In genomic region chr10:69406302-69406811, GRCh38 we compare ENCODE assay signal across 11 cellular contexts. TPM values are rescaled to one million over a fixed set of nuclear protein-coding genes. Genes with fewer than 3 reads are reported as not detected.
DNase-seq lines count a peak whose midpoint lies in the region; ATAC-seq, FAIRE-seq and TF ChIP-seq lines count a peak whose summit lies in the region.
"Had no signal": no experiment of that assay in that cellular context is flagged by ENCODE, and none has a peak within 500 bp of the region (broad histone marks: within the 10 kb centered on the region; RNA-seq: fewer than 3 reads in every experiment).

No MANE protein-coding gene starts in this region.

- peak; percentile 10; the same call in 1 of the 3 replicates for ATAC-seq in HepG2
- no peak for ATAC-seq in HG03039 (IDR thresholded peaks at IDR 0.05; ENCODE audit: unreplicated experiment)
- no peak for ATAC-seq in HG03175 (IDR thresholded peaks at IDR 0.05; ENCODE audit: unreplicated experiment)
- no peak for ATAC-seq in HG02852 (IDR thresholded peaks at IDR 0.05; ENCODE audit: unreplicated experiment)

- H3K4me1 ChIP-seq in colonic mucosa: no peaks in the 10 kb centered on the region
- H3K4me1 ChIP-seq in HepG2 (ENCODE audit: insufficient read depth, low read length): peaks cover 13% of the 10 kb centered on the region
- H3K4me1 ChIP-seq in thyroid gland: peaks cover 27 to 32% of the 10 kb centered on the region in 2 donors

- H3K36me3 Mint-ChIP-seq in activated CD4-positive, alpha-beta T cell treated with anti-CD3 and anti-CD28 coated beads, Interleukin-2, amount 10 ng/mL, durations not matched to agents 24 days and 14 days (ENCODE audit: low read depth): peaks cover 18% of the 10 kb centered on the region

- no peaks in the 10 kb centered on the region for H3K79me2 ChIP-seq in HepG2 (ENCODE audit: insufficient read depth, low read length)

- TF ChIP-seq CTCF in colonic mucosa (IDR thresholded peaks at IDR 0.05) (no peak), HepG2 (CRISPR knock-in tag; IDR thresholded peaks at IDR 0.05) (no peak), thyroid gland (IDR thresholded peaks at IDR 0.05) (no peak)

- TF ChIP-seq EP300 in HepG2 (IDR thresholded peaks at IDR 0.05; ENCODE audit: low read depth in 2 of 2, low read length in 2 of 2) (no peak), HepG2 (CRISPR knock-in tag; IDR thresholded peaks at IDR 0.05; ENCODE audit: borderline replicate concordance) (no peak)

- H3K27ac Mint-ChIP-seq in activated CD4-positive, alpha-beta T cell treated with anti-CD3 and anti-CD28 coated beads, Interleukin-2, amount 10 ng/mL, durations not matched to agents 24 days and 14 days: peak overlapping the region; percentile 20

- H3K27me3 ChIP-seq in colonic mucosa (no peaks in the 10 kb centered on the region), HepG2 (ENCODE audit: control insufficient read depth in 1 of 2, insufficient read depth in 2 of 2, low read length in 2 of 2) (peaks cover 0 to 10% of the 10 kb centered on the region in 2 experiments; a peak in 1 of 5 replicates), thyroid gland (no peaks in the 10 kb centered on the region)

- CTCF ChIA-PET in HepG2 (lab: Yijun Ruan, JAX; ENCODE audit: low intra/inter-chr PET ratio, low total read pairs): interaction anchor here (3.7 kb wide), 1 partner anchor 101 kb away, joined by 56 read pairs; no protein-coding TSS in a partner anchor

- no peaks in the 10 kb centered on the region for H3K9me3 Mint-ChIP-seq in activated CD4-positive, alpha-beta T cell treated with anti-CD3 and anti-CD28 coated beads, Interleukin-2, amount 10 ng/mL, durations not matched to agents 24 days and 14 days

- FAIRE-seq in HepG2 (lab: Jason Lieb, UNC): no peak

- H3K4me1 Mint-ChIP-seq in activated CD4-positive, alpha-beta T cell treated with anti-CD3 and anti-CD28 coated beads, Interleukin-2, amount 10 ng/mL, durations not matched to agents 24 days and 14 days: peaks cover 18% of the 10 kb centered on the region

- POLR2A ChIA-PET in HepG2 (lab: Yijun Ruan, JAX): no interaction called here

- no peaks in the 10 kb centered on the region for H3K36me3 ChIP-seq in colonic mucosa
- no peaks in the 10 kb centered on the region for H3K36me3 ChIP-seq in HepG2 (replicated peaks in 1 of 2; ENCODE audit: control insufficient read depth in 1 of 2, insufficient read depth in 2 of 2, low read length in 2 of 2)
- peaks cover 8 to 15% of the 10 kb centered on the region in 2 donors for H3K36me3 ChIP-seq in thyroid gland

- no TSS peak for BruUV-seq in HepG2 (replicated peaks; lab: Mats Ljungman, UMichigan)

- H2AFZ ChIP-seq in HepG2 (ENCODE audit: low read length): no peak overlapping the region
- H2AFZ ChIP-seq: PC-9 had no signal

- intact Hi-C loops in activated CD4-positive, alpha-beta T cell treated with anti-CD3 and anti-CD28 coated beads, Interleukin-2, amount 10 ng/mL, durations not matched to agents 24 days and 14 days (cut with micrococcal nuclease): no loop called here
- intact Hi-C loops in colonic mucosa (cut with DNase I): loop anchor here (5.0 kb wide), 2 partner anchors 101 to 231 kb away; no protein-coding TSS in a partner anchor
- intact Hi-C loops in HepG2 (cut with micrococcal nuclease; ENCODE audit: unreplicated experiment): no loop called here
- intact Hi-C loops in thyroid gland (cut with DNase I): no loop called here

- H3K9me3 ChIP-seq in colonic mucosa: no peaks in the 10 kb centered on the region
- no peaks in the 10 kb centered on the region for H3K9me3 ChIP-seq in HepG2 (ENCODE audit: low read length)
- no peaks in the 10 kb centered on the region for H3K9me3 ChIP-seq in thyroid gland

- TF ChIP-seq POLR2A in HepG2 (IDR thresholded peaks at IDR 0.05; ENCODE audit: insufficient read depth in 1 of 2, low read depth in 2 of 2, low read length in 2 of 2) (no peak), thyroid gland (IDR thresholded peaks at IDR 0.05) (no peak)

- 6% methylated on average over 4 of the region's 5 CpGs for WGBS in HepG2 (ENCODE audit: low lambda C conversion rate)
- 8 to 17% methylated on average over 5 of the region's 5 CpGs for WGBS in thyroid gland, 2 donors

- peak overlapping the region in 1 of 2 donors; percentile 4 for H3K9ac ChIP-seq in colonic mucosa (ENCODE audit: low read depth in 2 of 2, low read length in 2 of 2)
- H3K9ac ChIP-seq in HepG2 (ENCODE audit: insufficient read depth, low read depth, low read length): no peak overlapping the region

- TF ChIP-seq RAD21 in HepG2 (CRISPR knock-in tag; IDR thresholded peaks at IDR 0.05): no peak

- H3K27me3 Mint-ChIP-seq in activated CD4-positive, alpha-beta T cell treated with anti-CD3 and anti-CD28 coated beads, Interleukin-2, amount 10 ng/mL, durations not matched to agents 24 days and 14 days: no peaks in the 10 kb centered on the region

- H3K4me3 ChIP-seq in colonic mucosa (no peak overlapping the region), HepG2 (replicated peaks in 1 of 3; ENCODE audit: insufficient read depth in 1 of 3, low read depth in 2 of 3, low read length in 3 of 3) (no peak overlapping the region), thyroid gland (replicated peaks in 1 of 3) (no peak overlapping the region)
- H3K4me3 ChIP-seq: PC-9 had no signal

- in situ Hi-C loops in HepG2 (cut with HindIII; ENCODE audit: extremely low pct_ligation_motif_present, low pct_unique_long_range_greater_than_20kb): loop anchor here (5.0 kb wide), 2 partner anchors 101 to 231 kb away; no protein-coding TSS in a partner anchor

- no peaks in the 10 kb centered on the region for H4K20me1 ChIP-seq in HepG2 (ENCODE audit: insufficient read depth, low read length)

- no peak for DNase-seq in activated CD4-positive, alpha-beta T cell treated with anti-CD3 and anti-CD28 coated beads, Interleukin-2, amount 10 ng/mL, durations not matched to agents 24 days and 14 days
- no peak for DNase-seq in activated CD4-positive, alpha-beta T cell treated with anti-CD3 and anti-CD28 coated beads, Interleukin-2, amount 50 U/mL, for 1 hour
- no peak for DNase-seq in colonic mucosa
- no peak for DNase-seq in HepG2 (ENCODE audit: low spot score)
- peak; percentile 79 to 86 for DNase-seq in thyroid gland
- DNase-seq: activated CD4-positive, CD25-positive, alpha-beta regulatory T cell treated with anti-CD3 and anti-CD28 coated beads, Interleukin-2, amount 50 U/mL, for 72 hours; NCI-H1048; PC-9 had no signal

- H3K27ac ChIP-seq in colonic mucosa: peak overlapping the region; percentile 33
- H3K27ac ChIP-seq in HepG2 (ENCODE audit: extremely low read length, insufficient read depth, low read length): no peak overlapping the region
- peak overlapping the region; percentile 58 to 82 (median 72) for H3K27ac ChIP-seq in thyroid gland
- H3K27ac ChIP-seq: PC-9 had no signal

- no peak overlapping the region for H3K4me2 ChIP-seq in HepG2 (ENCODE audit: low read depth, low read length)
- H3K4me2 ChIP-seq: PC-9 had no signal

- no peak overlapping the region for H3K4me3 Mint-ChIP-seq in activated CD4-positive, alpha-beta T cell treated with anti-CD3 and anti-CD28 coated beads, Interleukin-2, amount 10 ng/mL, durations not matched to agents 24 days and 14 days

RNA-seq across cellular contexts. Expression of gene TACR2, which starts 10.4 kb away (rescaled TPM):
- not detected in 2 replicates for total RNA-seq in activated CD4-positive, alpha-beta T cell treated with anti-CD3 and anti-CD28 coated beads, Interleukin-2, amount 10 ng/mL, durations not matched to agents 24 days and 14 days
- total RNA-seq in colonic mucosa (10 to 100 TPM in 1 of 2 donors, under 1 TPM in 1; 0.22 to 18.8 TPM), HepG2 (2016; rRNA removed; fragmentation: Illumina TruSeq; extraction: Trizol) (not detected in 2 replicates), thyroid gland (not detected)
- total RNA-seq in HepG2 (2016; cell fraction: cytosol; rRNA removed; fragmentation: Illumina TruSeq; extraction: Trizol; ENCODE audit: low read depth): not detected in 2 replicates
- not detected in 2 replicates for total RNA-seq in HepG2 (2016; cell fraction: insoluble cytoplasmic fraction; rRNA removed; fragmentation: Illumina TruSeq; extraction: Trizol)
- not detected in 2 replicates for total RNA-seq in HepG2 (2016; cell fraction: membrane; rRNA removed; fragmentation: Illumina TruSeq; extraction: Trizol)
- not detected in 2 replicates for total RNA-seq in HepG2 (2016; cell fraction: nucleus; rRNA removed; fragmentation: Illumina TruSeq; extraction: Trizol)
- polyA plus RNA-seq in HepG2 (2011; rRNA removed): 0.04 TPM in 1 of 2 replicates, not detected in the other
- polyA plus RNA-seq in HepG2 (2011; cell fraction: cytosol; rRNA removed): 0.03 TPM in 2 replicates
- polyA plus RNA-seq in HepG2 (2011; cell fraction: nucleus; rRNA removed): not detected in 2 replicates
- not detected in 2 replicates for polyA plus RNA-seq in HepG2 (2012)
- not detected in 2 replicates for polyA plus RNA-seq in HepG2 (2016; cell fraction: cytosol; fragmentation: Illumina TruSeq; extraction: Trizol; ENCODE audit: low read depth)
- not detected in 2 replicates for polyA plus RNA-seq in HepG2 (2016; cell fraction: insoluble cytoplasmic fraction; fragmentation: Illumina TruSeq; extraction: Trizol; ENCODE audit: low read depth)
- polyA plus RNA-seq in HepG2 (2016; cell fraction: membrane; fragmentation: Illumina TruSeq; extraction: Trizol; ENCODE audit: low read depth): not detected in 2 replicates
- not detected in 2 replicates for polyA plus RNA-seq in HepG2 (2016; cell fraction: nucleus; fragmentation: Illumina TruSeq; extraction: Trizol; ENCODE audit: insufficient read depth, low read depth)
- 0.48 TPM in 1 of 2 replicates, not detected in the other for polyA minus RNA-seq in HepG2 (2011; rRNA and poly(A)+ RNA removed; ENCODE audit: low replicate concordance)
- polyA minus RNA-seq in HepG2 (2011; cell fraction: cytosol; rRNA and poly(A)+ RNA removed): not detected in 2 replicates
- not detected in 2 replicates for polyA minus RNA-seq in HepG2 (2011; cell fraction: nucleus; rRNA and poly(A)+ RNA removed)
- total RNA-seq: PC-9 had no signal

RNA-seq across cellular contexts. Expression of gene TSPAN15, which starts 44.9 kb away (rescaled TPM):
- 1.6 and 1.9 TPM in 2 replicates for total RNA-seq in activated CD4-positive, alpha-beta T cell treated with anti-CD3 and anti-CD28 coated beads, Interleukin-2, amount 10 ng/mL, durations not matched to agents 24 days and 14 days
- total RNA-seq in colonic mucosa (100 to 1,000 TPM; 129 TPM), HepG2 (2016; rRNA removed; fragmentation: Illumina TruSeq; extraction: Trizol) (0.27 and 0.34 TPM in 2 replicates), thyroid gland (10 to 100 TPM in 3 of 4 donors, 1 to 10 TPM in 1; 9.0 to 23.1 (median 17.2) TPM)
- total RNA-seq in HepG2 (2016; cell fraction: cytosol; rRNA removed; fragmentation: Illumina TruSeq; extraction: Trizol; ENCODE audit: low read depth): 0.61 and 0.88 TPM in 2 replicates
- total RNA-seq in HepG2 (2016; cell fraction: insoluble cytoplasmic fraction; rRNA removed; fragmentation: Illumina TruSeq; extraction: Trizol): 0.28 TPM in 2 replicates
- total RNA-seq in HepG2 (2016; cell fraction: membrane; rRNA removed; fragmentation: Illumina TruSeq; extraction: Trizol): 0.62 and 0.80 TPM in 2 replicates
- 0.28 and 1.2 TPM in 2 replicates for total RNA-seq in HepG2 (2016; cell fraction: nucleus; rRNA removed; fragmentation: Illumina TruSeq; extraction: Trizol)
- 3.2 and 5.1 TPM in 2 replicates for polyA plus RNA-seq in HepG2 (2011; rRNA removed)
- polyA plus RNA-seq in HepG2 (2011; cell fraction: cytosol; rRNA removed): 5.3 and 5.4 TPM in 2 replicates
- polyA plus RNA-seq in HepG2 (2011; cell fraction: nucleus; rRNA removed): 2.8 and 3.1 TPM in 2 replicates
- 3.9 and 5.4 TPM in 2 replicates for polyA plus RNA-seq in HepG2 (2012)
- 0.62 and 0.84 TPM in 2 replicates for polyA plus RNA-seq in HepG2 (2016; cell fraction: cytosol; fragmentation: Illumina TruSeq; extraction: Trizol; ENCODE audit: low read depth)
- polyA plus RNA-seq in HepG2 (2016; cell fraction: insoluble cytoplasmic fraction; fragmentation: Illumina TruSeq; extraction: Trizol; ENCODE audit: low read depth): 0.35 and 0.72 TPM in 2 replicates
- polyA plus RNA-seq in HepG2 (2016; cell fraction: membrane; fragmentation: Illumina TruSeq; extraction: Trizol; ENCODE audit: low read depth): 0.59 and 0.94 TPM in 2 replicates
- 1.5 and 2.6 TPM in 2 replicates for polyA plus RNA-seq in HepG2 (2016; cell fraction: nucleus; fragmentation: Illumina TruSeq; extraction: Trizol; ENCODE audit: insufficient read depth, low read depth)
- polyA minus RNA-seq in HepG2 (2011; rRNA and poly(A)+ RNA removed; ENCODE audit: low replicate concordance): 7.5 and 42.0 TPM in 2 replicates
- polyA minus RNA-seq in HepG2 (2011; cell fraction: cytosol; rRNA and poly(A)+ RNA removed): 1.6 and 1.8 TPM in 2 replicates
- 2.8 and 3.5 TPM in 2 replicates for polyA minus RNA-seq in HepG2 (2011; cell fraction: nucleus; rRNA and poly(A)+ RNA removed)

Comparison
In these comparisons a context has a peak if more than half of its experiments do, and no peak if none do; other contexts are left out.
1. DNase-seq: peak in thyroid gland (2 of 2); none in activated CD4-positive, alpha-beta T cell treated with anti-CD3 and anti-CD28 coated beads, Interleukin-2, amount 10 ng/mL, durations not matched to agents 24 days and 14 days (single experiment), activated CD4-positive, alpha-beta T cell treated with anti-CD3 and anti-CD28 coated beads, Interleukin-2, amount 50 U/mL, for 1 hour (single experiment), colonic mucosa (single experiment) and HepG2 (single experiment).
2. RNA of gene TSPAN15, which starts 44.9 kb away (total RNA-seq): 129 TPM in colonic mucosa; 9.0 to 23.1 TPM in thyroid gland, 1.6 to 1.9 TPM in activated CD4-positive, alpha-beta T cell treated with anti-CD3 and anti-CD28 coated beads, Interleukin-2, amount 10 ng/mL, durations not matched to agents 24 days and 14 days and 0.27 to 1.2 TPM in HepG2; every median in the first group is over 4 times any median in the second.